13 cellular contexts compared by ENCODE assay signal in the genomic region with DNA sequence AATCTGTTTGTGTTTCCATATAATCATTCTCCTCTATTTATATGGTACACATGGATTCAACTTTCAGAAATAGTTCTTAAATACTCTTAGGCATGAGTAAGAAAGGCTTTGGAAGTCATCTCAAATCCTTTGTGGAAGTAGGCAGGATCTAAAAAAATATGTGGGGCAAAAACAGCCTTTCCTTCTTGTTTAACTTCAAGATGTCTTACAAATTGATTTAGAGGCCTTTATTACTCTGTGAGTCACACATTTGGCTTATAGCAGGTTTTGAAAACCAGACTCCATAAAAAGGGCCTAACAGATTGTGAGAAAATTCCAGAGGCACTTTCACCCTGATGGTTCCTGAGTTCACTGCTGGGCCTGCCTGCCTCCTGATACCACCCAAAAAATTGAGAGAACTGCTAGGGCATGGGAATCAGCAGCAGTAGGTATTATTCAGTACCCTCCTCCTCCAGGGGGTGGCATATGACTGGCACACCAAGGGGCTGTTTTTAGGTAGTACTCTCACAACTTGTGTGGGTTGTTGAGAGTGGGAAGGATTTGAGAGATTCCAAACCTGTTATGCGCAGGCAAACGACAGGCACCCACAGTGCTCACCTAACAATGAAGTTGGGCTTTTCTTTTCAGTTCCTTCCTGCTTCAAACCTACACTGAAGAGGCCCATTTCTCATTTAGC.
DNase-seq lines count a peak whose midpoint lies in the region; ATAC-seq, FAIRE-seq and TF ChIP-seq lines count a peak whose summit lies in the region.
"Had no signal": no experiment of that assay in that cellular context is flagged by ENCODE, and none has a peak within 500 bp of the region (broad histone marks: within the 10 kb centered on the region; RNA-seq: fewer than 3 reads in every experiment).

No MANE protein-coding gene starts in this region.

- no peak overlapping the region for H2BK15ac ChIP-seq in mesendoderm (replicated peaks; ENCODE audit: low read depth)

- H2BK5ac ChIP-seq in mesendoderm (ENCODE audit: low read length), result no peak overlapping the region

- H3K56ac ChIP-seq in mesendoderm (ENCODE audit: low read length), result peak overlapping the region; percentile 10

- peak; percentile 70 for ATAC-seq in HCT116
- peak; percentile 52 for ATAC-seq in GM12878
- no peak for ATAC-seq in gastrocnemius medialis

- no peak overlapping the region for H3K23ac ChIP-seq in mesendoderm (ENCODE audit: low read length)

- SMC1A ChIA-PET in GM12878 (lab: Charles Lee; ENCODE audit: uncharacterized antibody, unreplicated experiment), result no interaction called here

- H3K27ac ChIP-seq in HCT116 (ENCODE audit: low read depth, low read length), result no peak overlapping the region
- H3K27ac ChIP-seq in GM12878 (ENCODE audit: control insufficient read depth, insufficient read depth), result no peak overlapping the region
- H3K27ac ChIP-seq in mesendoderm (ENCODE audit: low read depth, low read length), result no peak overlapping the region
- no peak overlapping the region for H3K27ac ChIP-seq in gastrocnemius medialis

- H4K8ac ChIP-seq in mesendoderm (ENCODE audit: low read depth, low read length), result no peak overlapping the region

- H4K20me1 ChIP-seq in HCT116 (ENCODE audit: insufficient read depth), result no peaks in the 10 kb centered on the region
- no peaks in the 10 kb centered on the region for H4K20me1 ChIP-seq in GM12878 (ENCODE audit: control insufficient read depth, insufficient read depth)

- H3K18ac ChIP-seq in mesendoderm (ENCODE audit: low read length), result no peak overlapping the region

- H3K27me3 ChIP-seq in HCT116 (ENCODE audit: insufficient read depth, low read length) (no peaks in the 10 kb centered on the region), GM12878 (replicated peaks in 1 of 2; ENCODE audit: control insufficient read depth in 2 of 2, insufficient read depth in 2 of 2, low read length in 1 of 2) (no peaks in the 10 kb centered on the region; a peak in 1 of 4 replicates), mesendoderm (ENCODE audit: insufficient read depth, low read length, poor library complexity) (no peaks in the 10 kb centered on the region), gastrocnemius medialis (peaks cover 0 to 4% (median 0%) of the 10 kb centered on the region in 3 donors)
- H3K27me3 ChIP-seq: MG63 had no signal

- H2AFZ ChIP-seq in HCT116 (ENCODE audit: low read depth, low read length, poor library complexity, severe bottlenecking) (no peak overlapping the region), GM12878 (ENCODE audit: control insufficient read depth, low read depth, low read length) (no peak overlapping the region)

- H3K79me1 ChIP-seq in mesendoderm (ENCODE audit: low read length), result no peaks in the 10 kb centered on the region

- TF ChIP-seq RAD21 in HCT116 (IDR thresholded peaks at IDR 0.05; ENCODE audit: low read depth) (peak; percentile 26; the same call in 1 of the 2 replicates), GM12878 (IDR thresholded peaks at IDR 0.05; ENCODE audit: insufficient read depth, low read depth, low read length) (no peak)

- no peak for TF ChIP-seq POLR2A in HCT116 (IDR thresholded peaks at IDR 0.05; ENCODE audit: borderline replicate concordance, extremely low read depth, insufficient read depth, insufficient read length)
- TF ChIP-seq POLR2A in GM12878 (IDR thresholded peaks at IDR 0.05; ENCODE audit: low read depth, low read length), result no peak
- TF ChIP-seq POLR2A in gastrocnemius medialis (IDR thresholded peaks at IDR 0.05), result no peak

- in situ Hi-C loops in GM12878 (cut with MboI) (no loop called here), gastrocnemius medialis (cut with MboI; ENCODE audit: low sequenced_read_pairs in 4 of 4) (no loop called here)

- H3K9me3 ChIP-seq in HCT116 (ENCODE audit: control insufficient read depth in 1 of 2, insufficient read depth in 1 of 2, low read depth in 1 of 2, low read length in 2 of 2), result no peaks in the 10 kb centered on the region
- H3K9me3 ChIP-seq in GM12878 (replicated peaks; ENCODE audit: control insufficient read depth, insufficient read depth, low read length), result no peaks in the 10 kb centered on the region
- no peaks in the 10 kb centered on the region for H3K9me3 ChIP-seq in gastrocnemius medialis
- H3K9me3 ChIP-seq: MG63 had no signal

- no peaks in the 10 kb centered on the region for H3K79me2 ChIP-seq in HCT116 (ENCODE audit: insufficient read depth, low read length)
- H3K79me2 ChIP-seq in GM12878 (ENCODE audit: control insufficient read depth, insufficient read depth, low read length), result no peaks in the 10 kb centered on the region
- no peaks in the 10 kb centered on the region for H3K79me2 ChIP-seq in mesendoderm (ENCODE audit: control insufficient read depth, insufficient read depth, low read length)

- H3K4me1 ChIP-seq in HCT116 (ENCODE audit: control insufficient read depth in 1 of 2, insufficient read depth in 2 of 2, low read length in 2 of 2) (no peaks in the 10 kb centered on the region; a peak in 1 of 4 replicates), GM12878 (ENCODE audit: control insufficient read depth, insufficient read depth, low read length) (no peaks in the 10 kb centered on the region), mesendoderm (ENCODE audit: control insufficient read depth, low read depth, low read length) (peaks cover 3% of the 10 kb centered on the region), gastrocnemius medialis (no peaks in the 10 kb centered on the region)

- no peak overlapping the region for H4K5ac ChIP-seq in mesendoderm (ENCODE audit: low read length)

- WGBS in GM12878 (ENCODE audit: insufficient coverage, insufficient replicate concordance, low lambda C conversion rate, missing lambda C conversion rate), result 21% methylated on average over 2 of the region's 2 CpGs
- no CpG with 5 or more reads among the region's 2 CpGs for WGBS in mesendoderm (ENCODE audit: extremely low coverage, insufficient coverage, low lambda C conversion rate)

- H3K4me3 ChIP-seq in AG04449 (ENCODE audit: low read depth, low read length) (no peak overlapping the region), HCT116 (replicated peaks in 1 of 2; ENCODE audit: low read depth in 1 of 2, low read length in 2 of 2) (no peak overlapping the region), GM12878 (no peak overlapping the region), mesendoderm (ENCODE audit: low read length) (no peak overlapping the region), gastrocnemius medialis (no peak overlapping the region)
- H3K4me3 ChIP-seq: MG63 had no signal

- POLR2A ChIA-PET in AG04449 (lab: Yijun Ruan, JAX), result no interaction called here
- POLR2A ChIA-PET in HCT116 (lab: Charles Lee), result no interaction called here
- POLR2A ChIA-PET in GM12878 (lab: Charles Lee), result no interaction called here

- H3K4ac ChIP-seq in mesendoderm (ENCODE audit: low read depth, low read length), result no peak overlapping the region

- intact Hi-C loops in HCT116 (cut with micrococcal nuclease) (no loop called here), GM12878 (cut with micrococcal nuclease; ENCODE audit: unreplicated experiment) (no loop called here), gastrocnemius medialis (cut with DNase I; ENCODE audit: low total_unique reads) (no loop called here)

- no TSS peak for BruUV-seq in HCT116 (replicated peaks; lab: Mats Ljungman, UMichigan)
- BruUV-seq in GM12878 (replicated peaks; lab: Mats Ljungman, UMichigan), result no TSS peak

- H3K4me2 ChIP-seq in HCT116 (ENCODE audit: low read length) (no peak overlapping the region), GM12878 (ENCODE audit: control insufficient read depth, insufficient read depth) (no peak overlapping the region), mesendoderm (ENCODE audit: low read length) (no peak overlapping the region)

- H3K36me3 ChIP-seq in HCT116 (ENCODE audit: control insufficient read depth in 1 of 2, insufficient read depth in 2 of 2, low read length in 2 of 2) (no peaks in the 10 kb centered on the region), GM12878 (ENCODE audit: control insufficient read depth in 2 of 2, insufficient read depth in 2 of 2, low read length in 1 of 2) (no peaks in the 10 kb centered on the region), mesendoderm (ENCODE audit: control insufficient read depth, insufficient read depth, low read length) (no peaks in the 10 kb centered on the region), gastrocnemius medialis (no peaks in the 10 kb centered on the region)
- H3K36me3 ChIP-seq: MG63 had no signal

- FAIRE-seq in GM12878 (lab: Jason Lieb, UNC), result no peak
- FAIRE-seq: TTC549 had no signal

- CTCF ChIA-PET in AG04449 (lab: Yijun Ruan, JAX) (no interaction called here), HCT116 (lab: Charles Lee) (no interaction called here), GM12878 (lab: Yijun Ruan, JAX) (no interaction called here)

- no peak for TF ChIP-seq EP300 in GM12878 (IDR thresholded peaks at IDR 0.05; ENCODE audit: borderline replicate concordance in 1 of 2, control insufficient read depth in 1 of 2, low read depth in 2 of 2, low read length in 2 of 2)

- no peak overlapping the region for H2AK5ac ChIP-seq in mesendoderm (ENCODE audit: low read length)

- peak; percentile 63 for DNase-seq in AG04449 (ENCODE audit: low read depth, low spot score)
- no peak for DNase-seq in HCT116 (ENCODE audit: low read depth, low spot score)
- DNase-seq in GM12878 (ENCODE audit: low read depth, low spot score), result no peak
- DNase-seq in mesendoderm, result peak; percentile 25
- no peak for DNase-seq in NCI-H748 treated with DMSO at 0.1 percent for 48 hours (lab: John Stamatoyannopoulos, UW)
- DNase-seq in glomerular visceral epithelial cell (ENCODE audit: extremely low spot score), result no peak
- DNase-seq in EL, result no peak
- no peak for DNase-seq in gastrocnemius medialis
- DNase-seq: activated naive CD8-positive, alpha-beta T cell treated with anti-CD3 and anti-CD28 coated beads for 36 hours; foreskin melanocyte; GDM1; MG63 had no signal

- RAD21 ChIA-PET in HCT116 (lab: Charles Lee; ENCODE audit: low non-redundant PET in 1 of 2, low total read pairs in 2 of 2, uncharacterized antibody in 2 of 2, unreplicated experiment in 2 of 2) (no interaction called here), GM12878 (lab: Charles Lee; ENCODE audit: unreplicated experiment) (no interaction called here)

- H2BK120ac ChIP-seq in mesendoderm (ENCODE audit: low read depth, low read length), result no peak overlapping the region

- H3K9ac ChIP-seq in HCT116 (ENCODE audit: low read length) (no peak overlapping the region), GM12878 (ENCODE audit: control insufficient read depth, insufficient read depth, low read length) (no peak overlapping the region), mesendoderm (ENCODE audit: low read length) (no peak overlapping the region)

- TF ChIP-seq CTCF in AG04449 (IDR thresholded peaks at IDR 0.05; ENCODE audit: insufficient read depth, low read length, missing control alignments), result no peak
- TF ChIP-seq CTCF in HCT116 (IDR thresholded peaks at IDR 0.05 in 2 of 3, conservative IDR thresholded peaks at IDR 0.05 in 1 of 3; ENCODE audit: borderline replicate concordance in 1 of 3, insufficient read depth in 1 of 3, low read depth in 2 of 3, low read length in 2 of 3), result peak; percentile 8 to 35 (median 34); a peak in 4 of 6 replicates
- TF ChIP-seq CTCF in GM12878 (IDR thresholded peaks at IDR 0.05 in 2 of 3, conservative IDR thresholded peaks at IDR 0.05 in 1 of 3; ENCODE audit: control insufficient read depth in 2 of 3, extremely low read depth in 1 of 3, insufficient read depth in 1 of 3, low read depth in 3 of 3, low read length in 3 of 3), result peak in 1 of 3 experiments; percentile 15; a peak in 1 of 6 replicates
- no peak for TF ChIP-seq CTCF in gastrocnemius medialis (IDR thresholded peaks at IDR 0.05 in 4 of 5, conservative IDR thresholded peaks at IDR 0.05 in 1 of 5)

- no peaks in the 10 kb centered on the region for H3K9me2 ChIP-seq in HCT116 (ENCODE audit: insufficient read depth)

Comparison
In these comparisons a context has a peak if more than half of its experiments do, and no peak if none do; other contexts are left out.
1. DNase-seq: peak in AG04449 (single experiment) and mesendoderm (single experiment); none in HCT116 (single experiment), GM12878 (single experiment), NCI-H748 treated with DMSO at 0.1 percent for 48 hours (single experiment), glomerular visceral epithelial cell (single experiment), EL (single experiment) and gastrocnemius medialis (0 of 2).
2. CTCF ChIP-seq: peak in HCT116 (3 of 3); none in AG04449 (single experiment) and gastrocnemius medialis (0 of 5).
3. ATAC-seq: peak in HCT116 (single experiment) and GM12878 (single experiment); none in gastrocnemius medialis (0 of 2).